ENCODE assay signal across 8 cellular contexts in genomic region chr1:32071758-32072621, GRCh38. TPM values are rescaled to one million over a fixed set of nuclear protein-coding genes. Genes with fewer than 3 reads are reported as not detected.
DNase-seq lines count a peak whose midpoint lies in the region; ATAC-seq and TF ChIP-seq lines count a peak whose summit lies in the region.

No MANE protein-coding gene starts in this region.

- peaks cover 9% of the 10 kb centered on the region; the same call in 1 of the 2 replicates for H3F3A ChIP-seq in GM23338 (replicated peaks; ENCODE audit: low read depth)
- peaks cover 4% of the 10 kb centered on the region; the same call in 1 of the 2 replicates for H3F3A ChIP-seq in SU-DHL-6 (ENCODE audit: insufficient read depth)

- no peaks in the 10 kb centered on the region; the same call in 1 of the 2 replicates for H3K36me3 ChIP-seq in GM23338 (ENCODE audit: insufficient read depth)
- no peaks in the 10 kb centered on the region; the same call in 1 of the 2 replicates for H3K36me3 ChIP-seq in SU-DHL-6 (ENCODE audit: low read length)

- peak overlapping the region; percentile 79 for H3K4me3 Mint-ChIP-seq in GM23338

- H3K27ac Mint-ChIP-seq in GM23338, result peak overlapping the region; percentile 81

- H3K27me3 Mint-ChIP-seq in GM23338 (ENCODE audit: insufficient read depth, low read depth, poor library complexity), result peaks cover 26% of the 10 kb centered on the region

- no peaks in the 10 kb centered on the region for H3K9me2 ChIP-seq in GM23338 (ENCODE audit: insufficient read depth)
- H3K9me2 ChIP-seq in SU-DHL-6 (replicated peaks; ENCODE audit: insufficient read depth, low read length), result no peaks in the 10 kb centered on the region

- H3K36me3 Mint-ChIP-seq in GM23338 (ENCODE audit: low read depth), result peaks cover 15% of the 10 kb centered on the region

- peaks cover 14% of the 10 kb centered on the region for H3K4me1 ChIP-seq in GM23338 (ENCODE audit: insufficient read depth)

- ATAC-seq in GM23338, result no peak
- ATAC-seq in HG03039 (IDR thresholded peaks at IDR 0.05; ENCODE audit: unreplicated experiment), result no peak
- no peak for ATAC-seq in HG02840 (IDR thresholded peaks at IDR 0.05; ENCODE audit: low FRiP score, unreplicated experiment)

- DNase-seq in AG10803 (ENCODE audit: low read depth), result peak; percentile 49
- peak; percentile 32 for DNase-seq in GM23338 (ENCODE audit: low spot score)
- DNase-seq in fibroblast of gingiva (ENCODE audit: low read depth), result peak; percentile 21
- peak; percentile 60 for DNase-seq in pons (ENCODE audit: low spot score)
- DNase-seq in SIG-M5 treated with dmso at 0.1 percent for 504 hours (lab: John Stamatoyannopoulos, UW; ENCODE audit: unreplicated experiment), result no peak

- H2AFZ ChIP-seq in GM23338 (peak overlapping the region; percentile 43; the same call in 1 of the 2 replicates), SU-DHL-6 (ENCODE audit: low read depth, low read length, severe bottlenecking) (peak overlapping the region; percentile 75)

- 0 out of 3 replicates have a peak, but pooled peaks cover 2% of the 10 kb centered on the region for H3K9me3 Mint-ChIP-seq in GM23338

- peak overlapping the region; percentile 94 for H3K27ac ChIP-seq in GM23338 (ENCODE audit: low read depth)
- H3K27ac ChIP-seq in SU-DHL-6 (ENCODE audit: low read depth, low read length), result peak overlapping the region; percentile 39

- TF ChIP-seq CTCF in AG10803 (conservative IDR thresholded peaks at IDR 0.05; ENCODE audit: low read length) (no peak), GM23338 (conservative IDR thresholded peaks at IDR 0.05; ENCODE audit: low read depth in 2 of 2) (no peak), SU-DHL-6 (IDR thresholded peaks at IDR 0.05; ENCODE audit: insufficient read depth, low read length, poor library complexity, severe bottlenecking) (no peak)

- peak overlapping the region; percentile 75 for H3K9ac ChIP-seq in SU-DHL-6 (ENCODE audit: low read length)

- H3K4me2 ChIP-seq in GM23338 (peak overlapping the region; percentile 91), SU-DHL-6 (ENCODE audit: low read depth, low read length, poor library complexity, severe bottlenecking) (peak overlapping the region; percentile 80)

- no peaks in the 10 kb centered on the region for H3K9me3 ChIP-seq in SU-DHL-6 (ENCODE audit: insufficient read depth, low read length)

- peaks cover 23% of the 10 kb centered on the region for H3K4me1 Mint-ChIP-seq in GM23338

- no peaks in the 10 kb centered on the region for H3K27me3 ChIP-seq in GM23338 (ENCODE audit: insufficient read depth)
- H3K27me3 ChIP-seq in SU-DHL-6 (ENCODE audit: low read length), result no peaks in the 10 kb centered on the region

- H3K4me3 ChIP-seq in AG10803 (ENCODE audit: low read length) (peak overlapping the region; percentile 92), GM23338 (peak overlapping the region; percentile 88), SU-DHL-6 (ENCODE audit: insufficient read depth, low read length, poor library complexity, severe bottlenecking) (peak overlapping the region; percentile 85)

- peaks cover 13% of the 10 kb centered on the region for H3K79me2 ChIP-seq in GM23338 (replicated peaks; ENCODE audit: insufficient read depth)
- H3K79me2 ChIP-seq in SU-DHL-6 (ENCODE audit: insufficient read depth, low read length), result peaks cover 19% of the 10 kb centered on the region

- H4K20me1 ChIP-seq in GM23338 (replicated peaks; ENCODE audit: insufficient read depth) (peaks cover 8% of the 10 kb centered on the region), SU-DHL-6 (ENCODE audit: low read depth, low read length) (peaks cover 5% of the 10 kb centered on the region; the same call in 1 of the 2 replicates)

TF ChIP-seq in GM23338, 12 proteins besides CTCF, POLR2A, EP300 and RAD21:
- TF ChIP-seq ETS1 (IDR thresholded peaks at IDR 0.05) (no peak), REST (IDR thresholded peaks at IDR 0.05; ENCODE audit: unreplicated experiment) (no peak), POLR2AphosphoS5 (IDR thresholded peaks at IDR 0.05; ENCODE audit: low read depth) (no peak), CREB1 (CRISPR knock-in tag; IDR thresholded peaks at IDR 0.05; ENCODE audit: low read depth) (no peak)
TF ChIP-seq in GM23338: peak in this region for 0.

RNA-seq across cellular contexts. Expression of gene TMEM39B, which starts 0.7 kb away (rescaled TPM):
- 9.7 and 10.1 TPM in 2 replicates for total RNA-seq in GM23338 (2014; rRNA removed; shearing (Covaris generic))
- polyA plus RNA-seq in GM23338 (2016; fragmentation: Nextera tagmentation; extraction: Ambion mirVana), result 17.8 and 18.3 TPM in 2 replicates

RNA-seq across cellular contexts. Expression of gene KPNA6, which starts 35.9 kb away (rescaled TPM):
- total RNA-seq in GM23338 (2014; rRNA removed; shearing (Covaris generic)), result 69.7 and 72.2 TPM in 2 replicates
- polyA plus RNA-seq in GM23338 (2016; fragmentation: Nextera tagmentation; extraction: Ambion mirVana), result 27.5 and 28.6 TPM in 2 replicates

RNA-seq across cellular contexts. Expression of gene KHDRBS1, which starts 58.3 kb away (rescaled TPM):
- 251 and 263 TPM in 2 replicates for total RNA-seq in GM23338 (2014; rRNA removed; shearing (Covaris generic))
- polyA plus RNA-seq in GM23338 (2016; fragmentation: Nextera tagmentation; extraction: Ambion mirVana), result 184 and 191 TPM in 2 replicates
